ENCODE assay signal across 24 cellular contexts in genomic region chr14:46920542-46920941, GRCh38.
"Had no signal": no experiment of that assay in that cellular context is flagged by ENCODE, and none has a peak within 500 bp of the region (broad histone marks: within the 10 kb centered on the region; RNA-seq: fewer than 3 reads in every experiment).

No MANE protein-coding gene starts in this region.

- H3K27me3 Mint-ChIP-seq: activated CD4-positive, alpha-beta T cell treated with anti-CD3 and anti-CD28 coated beads, Interleukin-2, amount 10 ng/mL, durations not matched to agents 7 days and 5 days; activated naive CD4-positive, alpha-beta T cell treated with anti-CD3 and anti-CD28 coated beads, Interleukin-2, amount 50 U/mL, for 24 hours; central memory CD8-positive, alpha-beta T cell; naive B cell; T-helper 17 cell had no signal

- H3K27ac Mint-ChIP-seq: activated CD4-positive, alpha-beta T cell treated with anti-CD3 and anti-CD28 coated beads, Interleukin-2, amount 10 ng/mL, durations not matched to agents 7 days and 5 days; activated CD8-positive, alpha-beta T cell treated with anti-CD3 and anti-CD28 coated beads, Interleukin-2, amount 10 ng/mL, durations not matched to agents 7 days and 5 days; activated naive CD4-positive, alpha-beta T cell treated with anti-CD3 and anti-CD28 coated beads, Interleukin-2, amount 50 U/mL, for 24 hours; activated T-helper 1 cell treated with anti-CD3 and anti-CD28 coated beads, Interleukin-12 subunit alpha, Interleukin-12 subunit beta, Interleukin-2, Interleukin-4 antibody, amounts not matched to agents 30 ng/mL and 10 ng/mL and 1 ng/mL, durations not matched to agents 14 hours and 24 hours and 36 hours; naive B cell; T-helper 17 cell had no signal

- H3K4me3 ChIP-seq: ascending aorta, colonic mucosa, dorsolateral prefrontal cortex, lower lobe of right lung, ovary, psoas muscle, upper lobe of right lung had no signal

- H3K36me3 ChIP-seq: ascending aorta, colonic mucosa, lower lobe of right lung, ovary, upper lobe of right lung had no signal

- H3K27me3 ChIP-seq: ascending aorta, colonic mucosa, dorsolateral prefrontal cortex, ovary, upper lobe of right lung had no signal

- H3K4me1 Mint-ChIP-seq: activated CD4-positive, alpha-beta T cell treated with anti-CD3 and anti-CD28 coated beads, Interleukin-2, amount 10 ng/mL, durations not matched to agents 7 days and 5 days; activated naive CD4-positive, alpha-beta T cell treated with anti-CD3 and anti-CD28 coated beads, Interleukin-2, amount 50 U/mL, for 24 hours; central memory CD8-positive, alpha-beta T cell; naive B cell; T-helper 17 cell had no signal

- H3K9me3 Mint-ChIP-seq: activated CD4-positive, alpha-beta T cell treated with anti-CD3 and anti-CD28 coated beads, Interleukin-2, amount 10 ng/mL, durations not matched to agents 7 days and 5 days had no signal

- ATAC-seq: activated CD8-positive, alpha-beta T cell treated with anti-CD3 and anti-CD28 coated beads, Interleukin-2, amount 10 ng/mL, durations not matched to agents 7 days and 5 days; lower lobe of right lung; psoas muscle; right cardiac atrium; stimulated activated naive CD8-positive, alpha-beta T cell treated with anti-CD3 and anti-CD28 coated beads, Interleukin-15, Interleukin-2, amounts not matched to agents 100 U/mL and 50 U/mL, for 24 hours; T-helper 17 cell; upper lobe of right lung had no signal

- DNase-seq: activated CD4-positive, alpha-beta T cell treated with anti-CD3 and anti-CD28 coated beads, Interleukin-2, amount 10 ng/mL, durations not matched to agents 7 days and 5 days; activated CD4-positive, CD25-positive, alpha-beta regulatory T cell treated with anti-CD3 and anti-CD28 coated beads, Interleukin-2, amount 50 U/mL, for 72 hours; activated CD8-positive, alpha-beta T cell treated with anti-CD3 and anti-CD28 coated beads, Interleukin-2, amount 10 ng/mL, durations not matched to agents 7 days and 5 days; activated gamma-delta T cell; colonic mucosa; dorsolateral prefrontal cortex; foreskin fibroblast; lower lobe of right lung; mesendoderm; naive B cell; ovary; psoas muscle; right cardiac atrium; stimulated activated CD4-positive, alpha-beta T cell treated with anti-CD3 and anti-CD28 coated beads, Interleukin-4, amount 100 ng/mL, for 4 hours; stimulated activated naive CD8-positive, alpha-beta T cell treated with anti-CD3 and anti-CD28 coated beads, Interleukin-15, Interleukin-2, amounts not matched to agents 100 U/mL and 50 U/mL, for 24 hours; SW 1271; T-helper 17 cell; upper lobe of right lung had no signal

- H3K4me3 Mint-ChIP-seq: activated CD4-positive, alpha-beta T cell treated with anti-CD3 and anti-CD28 coated beads, Interleukin-2, amount 10 ng/mL, durations not matched to agents 7 days and 5 days; activated CD8-positive, alpha-beta T cell treated with anti-CD3 and anti-CD28 coated beads, Interleukin-2, amount 10 ng/mL, durations not matched to agents 7 days and 5 days; activated naive CD4-positive, alpha-beta T cell treated with anti-CD3 and anti-CD28 coated beads, Interleukin-2, amount 50 U/mL, for 24 hours; activated T-helper 1 cell treated with anti-CD3 and anti-CD28 coated beads, Interleukin-12 subunit alpha, Interleukin-12 subunit beta, Interleukin-2, Interleukin-4 antibody, amounts not matched to agents 30 ng/mL and 10 ng/mL and 1 ng/mL, durations not matched to agents 14 hours and 24 hours and 36 hours; central memory CD8-positive, alpha-beta T cell; naive B cell; T-helper 17 cell had no signal

- H3K27ac ChIP-seq: ascending aorta, colonic mucosa, dorsolateral prefrontal cortex, epithelial cell of prostate, lower lobe of right lung, ovary, psoas muscle, upper lobe of right lung, VCaP had no signal

- H3K36me3 Mint-ChIP-seq: activated naive CD4-positive, alpha-beta T cell treated with anti-CD3 and anti-CD28 coated beads, Interleukin-2, amount 50 U/mL, for 24 hours; naive B cell had no signal
